ENCODE assay signal across 11 cellular contexts in the genomic region with DNA sequence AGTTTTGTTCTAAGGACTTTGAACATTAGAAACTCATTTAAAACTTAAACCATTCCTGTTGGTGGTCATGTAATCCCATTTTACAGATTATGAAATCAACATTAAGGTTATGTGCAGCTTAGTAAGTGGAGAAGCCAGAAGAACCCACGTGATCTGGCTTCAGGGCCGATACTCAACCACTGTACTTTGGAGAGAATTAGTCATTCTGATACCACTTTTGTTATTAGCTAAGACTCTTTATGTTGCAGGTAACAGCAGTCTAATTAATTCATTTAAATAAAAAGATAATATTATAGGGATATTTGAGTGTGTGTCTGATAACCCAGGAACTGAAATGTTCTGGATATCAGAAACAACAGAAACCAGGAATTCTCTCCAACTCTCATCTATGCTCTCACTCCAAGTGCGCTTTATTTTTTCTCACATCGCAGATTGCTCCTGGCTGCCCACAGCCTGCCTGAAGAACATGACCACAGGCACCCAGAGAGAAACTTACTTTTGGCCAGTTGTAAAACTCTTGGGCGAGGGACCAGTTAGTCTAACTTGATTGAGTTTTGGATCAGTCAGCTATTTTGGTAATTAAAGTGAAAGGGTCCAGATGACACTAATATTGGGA. TPM values are rescaled to one million over a fixed set of nuclear protein-coding genes. Genes with fewer than 3 reads are reported as not detected.
DNase-seq lines count a peak whose midpoint lies in the region; ATAC-seq, FAIRE-seq and TF ChIP-seq lines count a peak whose summit lies in the region.
"Had no signal": no experiment of that assay in that cellular context is flagged by ENCODE, and none has a peak within 500 bp of the region (broad histone marks: within the 10 kb centered on the region; RNA-seq: fewer than 3 reads in every experiment).

No MANE protein-coding gene starts in this region.

- H3K9me3 ChIP-seq in A549 (no peaks in the 10 kb centered on the region), Panc1 (ENCODE audit: control insufficient read depth, insufficient read depth, low read depth, low read length) (no peaks in the 10 kb centered on the region), heart left ventricle (no peaks in the 10 kb centered on the region), aorta (ENCODE audit: control insufficient read depth, low read length) (no peaks in the 10 kb centered on the region)

- no peak overlapping the region for H3K4me3 ChIP-seq in A549
- H3K4me3 ChIP-seq in Panc1 (ENCODE audit: low read depth in 2 of 2, low read length in 2 of 2) = no peak overlapping the region
- H3K4me3 ChIP-seq in heart left ventricle = no peak overlapping the region
- H3K4me3 ChIP-seq in aorta (ENCODE audit: low read length in 2 of 2) = no peak overlapping the region

- no peaks in the 10 kb centered on the region; the same call in 1 of the 2 replicates for H3K36me3 ChIP-seq in Panc1 (ENCODE audit: control insufficient read depth, insufficient read depth, low read length)
- H3K36me3 ChIP-seq in heart left ventricle = no peaks in the 10 kb centered on the region
- H3K36me3 ChIP-seq in aorta (ENCODE audit: control insufficient read depth in 1 of 2, insufficient read depth in 2 of 2, low read length in 1 of 2) = no peaks in the 10 kb centered on the region

- WGBS in A549 (ENCODE audit: missing lambda C conversion rate) = 88% methylated on average over 5 of the region's 5 CpGs
- 81 to 90% (median 87%) methylated on average over 5 of the region's 5 CpGs for WGBS in heart left ventricle, 4 donors
- 84 to 87% methylated on average over 5 of the region's 5 CpGs for WGBS in aorta, 2 donors

- FAIRE-seq in A549 (lab: Jason Lieb, UNC) = no peak

- H3K27ac ChIP-seq in A549 (no peak overlapping the region), Panc1 (ENCODE audit: low read length) (no peak overlapping the region), heart left ventricle (no peak overlapping the region), aorta (ENCODE audit: low read depth in 1 of 2, low read length in 2 of 2) (no peak overlapping the region)
- H3K27ac ChIP-seq: C4-2B had no signal

- H3K4me1 ChIP-seq in A549 = peaks cover 19% of the 10 kb centered on the region
- H3K4me1 ChIP-seq in Panc1 (ENCODE audit: control insufficient read depth, insufficient read depth, low read length) = peaks cover 4% of the 10 kb centered on the region
- H3K4me1 ChIP-seq in heart left ventricle = peaks cover 0 to 60% (median 25%) of the 10 kb centered on the region in 12 donors
- H3K4me1 ChIP-seq in aorta (ENCODE audit: control insufficient read depth in 1 of 2, insufficient read depth in 2 of 2, low read length in 2 of 2) = no peaks in the 10 kb centered on the region

- no peak for TF ChIP-seq POLR2A in A549 (IDR thresholded peaks at IDR 0.05; ENCODE audit: low read length)
- TF ChIP-seq POLR2A in heart left ventricle (IDR thresholded peaks at IDR 0.05) = no peak

- CTCF ChIA-PET in A549 (lab: Yijun Ruan, JAX) (interaction anchor here (0.7 to 1.5 kb wide), 3 partner anchors 11 to 57 kb away, joined by 3 read pairs; no protein-coding TSS in a partner anchor), Panc1 (lab: Charles Lee) (interaction anchor here (0.6 to 0.7 kb wide), 2 partner anchors 9 to 154 kb away, joined by 3 to 5 read pairs; no protein-coding TSS in a partner anchor)

- no peak for TF ChIP-seq RAD21 in A549 (conservative IDR thresholded peaks at IDR 0.05 in 1 of 2, IDR thresholded peaks at IDR 0.05 in 1 of 2)

- BruUV-seq in Panc1 (replicated peaks; lab: Mats Ljungman, UMichigan) = TSS peak; percentile 3

- POLR2A ChIA-PET in A549 (lab: Yijun Ruan, JAX) (no interaction called here), Panc1 (lab: Charles Lee) (interaction anchor here (0.6 kb wide), 1 partner anchor 16 kb away, joined by 5 read pairs; no protein-coding TSS in a partner anchor)

- DNase-seq in A549 (ENCODE audit: low read depth in 1 of 2, low spot score in 1 of 2) (no peak), Panc1 (ENCODE audit: low read depth, low spot score) (no peak), pons (ENCODE audit: low spot score) (no peak), heart left ventricle (no peak), kidney tubule cell (ENCODE audit: low spot score) (no peak), aorta (no peak)
- DNase-seq: foreskin fibroblast, SHP77 had no signal

- H3K27me3 ChIP-seq in Panc1 (ENCODE audit: control insufficient read depth, insufficient read depth, low read length) = no peaks in the 10 kb centered on the region
- H3K27me3 ChIP-seq in heart left ventricle = no peaks in the 10 kb centered on the region
- no peaks in the 10 kb centered on the region for H3K27me3 ChIP-seq in aorta (ENCODE audit: control insufficient read depth in 1 of 2, insufficient read depth in 2 of 2, low read length in 1 of 2)

- ATAC-seq in A549 = no peak
- peak; percentile 89 for ATAC-seq in GM19035 (IDR thresholded peaks at IDR 0.05; ENCODE audit: unreplicated experiment)
- peak; percentile 78 for ATAC-seq in HG02884 (IDR thresholded peaks at IDR 0.05; ENCODE audit: unreplicated experiment)
- ATAC-seq in Panc1 = no peak
- ATAC-seq in heart left ventricle = no peak
- ATAC-seq in aorta (ENCODE audit: low FRiP score) = no peak

- TF ChIP-seq CTCF in A549 (IDR thresholded peaks at IDR 0.05) = no peak
- TF ChIP-seq CTCF in Panc1 (IDR thresholded peaks at IDR 0.05) = no peak
- no peak for TF ChIP-seq CTCF in heart left ventricle (IDR thresholded peaks at IDR 0.05)

- TF ChIP-seq EP300 in A549 (IDR thresholded peaks at IDR 0.05) = no peak

- no peak overlapping the region for H3K4me2 ChIP-seq in A549

- intact Hi-C loops in Panc1 (cut with micrococcal nuclease; ENCODE audit: unreplicated experiment) = no loop called here
- intact Hi-C loops in heart left ventricle (cut with DNase I) = no loop called here
- intact Hi-C loops in aorta (cut with DNase I) = no loop called here

- in situ Hi-C loops in Panc1 (cut with HindIII; ENCODE audit: low pct_unique_long_range_greater_than_20kb, low sequenced_read_pairs) = no loop called here

TF ChIP-seq in A549, 52 proteins besides CTCF, POLR2A, EP300 and RAD21:
- TF ChIP-seq, protein P1, sequence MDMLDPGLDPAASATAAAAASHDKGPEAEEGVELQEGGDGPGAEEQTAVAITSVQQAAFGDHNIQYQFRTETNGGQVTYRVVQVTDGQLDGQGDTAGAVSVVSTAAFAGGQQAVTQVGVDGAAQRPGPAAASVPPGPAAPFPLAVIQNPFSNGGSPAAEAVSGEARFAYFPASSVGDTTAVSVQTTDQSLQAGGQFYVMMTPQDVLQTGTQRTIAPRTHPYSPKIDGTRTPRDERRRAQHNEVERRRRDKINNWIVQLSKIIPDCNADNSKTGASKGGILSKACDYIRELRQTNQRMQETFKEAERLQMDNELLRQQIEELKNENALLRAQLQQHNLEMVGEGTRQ (IDR thresholded peaks at IDR 0.05) = no peak
- peak; percentile 36 for TF ChIP-seq MAFK (IDR thresholded peaks at IDR 0.05; ENCODE audit: partially characterized antibody)
TF ChIP-seq in A549: peak in this region for 1.

RNA-seq across cellular contexts. Expression of gene UBE2E1, which starts 25.2 kb away (rescaled TPM):
- polyA plus RNA-seq in A549 (2011; rRNA removed) (171 and 198 TPM in 2 replicates), A549 (2017; fragmentation: RNase III; extraction: RNeasy Plus Mini Kit Qiagen cat#74134 plus additional on column Dnase treatment) (151 to 156 TPM (median 151 TPM) in 3 replicates), heart left ventricle (10 to 100 TPM; 43.7 to 78.8 TPM), aorta (100 to 1,000 TPM in 1 of 2 donors, 10 to 100 TPM in 1; 62.2 to 128 TPM)
- polyA plus RNA-seq in A549 (2012; cell fraction: cytosol; rRNA removed) = 59.9 and 61.9 TPM in 2 replicates
- 22.3 and 29.9 TPM in 2 replicates for polyA plus RNA-seq in A549 (2012; cell fraction: nucleus; rRNA removed)
- polyA minus RNA-seq in A549 (2011; rRNA and poly(A)+ RNA removed) = 51.7 and 53.0 TPM in 2 replicates
- total RNA-seq in Panc1 (2021; ENCODE audit: unreplicated experiment) (127 TPM), heart left ventricle (10 to 100 TPM; 59.1 to 97.1 (median 65.0) TPM), aorta (10 to 100 TPM; 87.2 to 96.8 TPM)
- polyA plus RNA-seq in Panc1 (2012; ENCODE audit: insufficient read length) = 103 TPM

Comparison
In these comparisons a context has a peak if more than half of its experiments do, and no peak if none do; other contexts are left out.
1. ATAC-seq: peak in GM19035 (single experiment) and HG02884 (single experiment); none in A549 (0 of 2), Panc1 (single experiment), heart left ventricle (0 of 4) and aorta (single experiment).